In genomic region chr6:25366785-25367657, GRCh38 we compare ENCODE assay signal across 1 cellular context.
TF ChIP-seq lines count a peak whose summit lies in the region.

No MANE protein-coding gene starts in this region.

TF ChIP-seq in GM12878, 131 proteins besides CTCF, POLR2A, EP300 and RAD21 (continued from another document and continues in another):
- TF ChIP-seq, protein P1, sequence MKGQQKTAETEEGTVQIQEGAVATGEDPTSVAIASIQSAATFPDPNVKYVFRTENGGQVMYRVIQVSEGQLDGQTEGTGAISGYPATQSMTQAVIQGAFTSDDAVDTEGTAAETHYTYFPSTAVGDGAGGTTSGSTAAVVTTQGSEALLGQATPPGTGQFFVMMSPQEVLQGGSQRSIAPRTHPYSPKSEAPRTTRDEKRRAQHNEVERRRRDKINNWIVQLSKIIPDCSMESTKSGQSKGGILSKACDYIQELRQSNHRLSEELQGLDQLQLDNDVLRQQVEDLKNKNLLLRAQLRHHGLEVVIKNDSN (IDR thresholded peaks at IDR 0.05; ENCODE audit: borderline replicate concordance, extremely low read length, insufficient read depth, low read depth, low read length), result no peak
- TF ChIP-seq NFIC (IDR thresholded peaks at IDR 0.05; ENCODE audit: low read depth, low read length) (no peak), CBFB (IDR thresholded peaks at IDR 0.05; ENCODE audit: low read depth) (no peak), FOS (IDR thresholded peaks at IDR 0.05; ENCODE audit: borderline replicate concordance, extremely low read depth, insufficient read length) (no peak), ETV6 (conservative IDR thresholded peaks at IDR 0.05 in 1 of 2, IDR thresholded peaks at IDR 0.05 in 1 of 2; ENCODE audit: borderline replicate concordance in 1 of 2, low read depth in 1 of 2) (no peak), RELA (IDR thresholded peaks at IDR 0.05; ENCODE audit: borderline replicate concordance, partially characterized antibody) (no peak), NFXL1 (IDR thresholded peaks at IDR 0.05; ENCODE audit: borderline replicate concordance) (no peak), NRF1 (conservative IDR thresholded peaks at IDR 0.05; ENCODE audit: low read depth, low read length) (no peak), ZBED1 (IDR thresholded peaks at IDR 0.05; ENCODE audit: borderline replicate concordance) (no peak), E2F8 (IDR thresholded peaks at IDR 0.05; ENCODE audit: low read depth, partially characterized antibody) (no peak), MAX (IDR thresholded peaks at IDR 0.05; ENCODE audit: low read depth, low read length) (no peak; the same call in 1 of the 2 replicates), PAX8 (IDR thresholded peaks at IDR 0.05) (no peak), BRCA1 (IDR thresholded peaks at IDR 0.05; ENCODE audit: low read depth, low read length) (no peak), NR2C2 (IDR thresholded peaks at IDR 0.05; ENCODE audit: borderline replicate concordance, control insufficient read depth, insufficient read length, low read depth) (no peak), USF2 (IDR thresholded peaks at IDR 0.05; ENCODE audit: borderline replicate concordance, low read depth, low read length) (no peak), WRNIP1 (IDR thresholded peaks at IDR 0.05; ENCODE audit: borderline replicate concordance, low read depth, low read length) (no peak), ZNF384 (IDR thresholded peaks at IDR 0.05; ENCODE audit: borderline replicate concordance, low read depth, low read length) (no peak), FOXM1 (IDR thresholded peaks at IDR 0.05; ENCODE audit: low read depth, low read length) (no peak), EGR1 (IDR thresholded peaks at IDR 0.05; ENCODE audit: borderline replicate concordance in 1 of 2, low read depth in 2 of 2, low read length in 2 of 2) (no peak), ZNF592 (IDR thresholded peaks at IDR 0.05) (no peak), BCLAF1 (IDR thresholded peaks at IDR 0.05) (no peak), NBN (IDR thresholded peaks at IDR 0.05) (peak; percentile 69; the same call in 1 of the 2 replicates), CHD4 (IDR thresholded peaks at IDR 0.05) (no peak), RUNX3 (IDR thresholded peaks at IDR 0.05; ENCODE audit: low read length) (peak; percentile 59; the same call in 1 of the 2 replicates), HDAC6 (IDR thresholded peaks at IDR 0.05; ENCODE audit: unreplicated experiment) (no peak), ZZZ3 (IDR thresholded peaks at IDR 0.05; ENCODE audit: control insufficient read depth, insufficient read length, low read depth) (no peak), MXI1 (IDR thresholded peaks at IDR 0.05; ENCODE audit: low read depth, low read length) (no peak), RELB (IDR thresholded peaks at IDR 0.05; ENCODE audit: low read depth) (peak; percentile 36; the same call in 1 of the 2 replicates), MTA2 (IDR thresholded peaks at IDR 0.05; ENCODE audit: low read depth) (no peak; the same call in 1 of the 2 replicates), IKZF1 (conservative IDR thresholded peaks at IDR 0.05) (peak; percentile 63), SMAD5 (IDR thresholded peaks at IDR 0.05; ENCODE audit: low read depth) (no peak), IKZF2 (IDR thresholded peaks at IDR 0.05) (peak; percentile 34 to 45; a peak in 3 of 4 replicates)
- TF ChIP-seq, protein P2, sequence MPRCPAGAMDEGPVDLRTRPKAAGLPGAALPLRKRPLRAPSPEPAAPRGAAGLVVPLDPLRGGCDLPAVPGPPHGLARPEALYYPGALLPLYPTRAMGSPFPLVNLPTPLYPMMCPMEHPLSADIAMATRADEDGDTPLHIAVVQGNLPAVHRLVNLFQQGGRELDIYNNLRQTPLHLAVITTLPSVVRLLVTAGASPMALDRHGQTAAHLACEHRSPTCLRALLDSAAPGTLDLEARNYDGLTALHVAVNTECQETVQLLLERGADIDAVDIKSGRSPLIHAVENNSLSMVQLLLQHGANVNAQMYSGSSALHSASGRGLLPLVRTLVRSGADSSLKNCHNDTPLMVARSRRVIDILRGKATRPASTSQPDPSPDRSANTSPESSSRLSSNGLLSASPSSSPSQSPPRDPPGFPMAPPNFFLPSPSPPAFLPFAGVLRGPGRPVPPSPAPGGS (IDR thresholded peaks at IDR 0.05; ENCODE audit: borderline replicate concordance, insufficient read depth, low read depth, low read length, poor library complexity, severe bottlenecking), result no peak
- TF ChIP-seq, protein P3, sequence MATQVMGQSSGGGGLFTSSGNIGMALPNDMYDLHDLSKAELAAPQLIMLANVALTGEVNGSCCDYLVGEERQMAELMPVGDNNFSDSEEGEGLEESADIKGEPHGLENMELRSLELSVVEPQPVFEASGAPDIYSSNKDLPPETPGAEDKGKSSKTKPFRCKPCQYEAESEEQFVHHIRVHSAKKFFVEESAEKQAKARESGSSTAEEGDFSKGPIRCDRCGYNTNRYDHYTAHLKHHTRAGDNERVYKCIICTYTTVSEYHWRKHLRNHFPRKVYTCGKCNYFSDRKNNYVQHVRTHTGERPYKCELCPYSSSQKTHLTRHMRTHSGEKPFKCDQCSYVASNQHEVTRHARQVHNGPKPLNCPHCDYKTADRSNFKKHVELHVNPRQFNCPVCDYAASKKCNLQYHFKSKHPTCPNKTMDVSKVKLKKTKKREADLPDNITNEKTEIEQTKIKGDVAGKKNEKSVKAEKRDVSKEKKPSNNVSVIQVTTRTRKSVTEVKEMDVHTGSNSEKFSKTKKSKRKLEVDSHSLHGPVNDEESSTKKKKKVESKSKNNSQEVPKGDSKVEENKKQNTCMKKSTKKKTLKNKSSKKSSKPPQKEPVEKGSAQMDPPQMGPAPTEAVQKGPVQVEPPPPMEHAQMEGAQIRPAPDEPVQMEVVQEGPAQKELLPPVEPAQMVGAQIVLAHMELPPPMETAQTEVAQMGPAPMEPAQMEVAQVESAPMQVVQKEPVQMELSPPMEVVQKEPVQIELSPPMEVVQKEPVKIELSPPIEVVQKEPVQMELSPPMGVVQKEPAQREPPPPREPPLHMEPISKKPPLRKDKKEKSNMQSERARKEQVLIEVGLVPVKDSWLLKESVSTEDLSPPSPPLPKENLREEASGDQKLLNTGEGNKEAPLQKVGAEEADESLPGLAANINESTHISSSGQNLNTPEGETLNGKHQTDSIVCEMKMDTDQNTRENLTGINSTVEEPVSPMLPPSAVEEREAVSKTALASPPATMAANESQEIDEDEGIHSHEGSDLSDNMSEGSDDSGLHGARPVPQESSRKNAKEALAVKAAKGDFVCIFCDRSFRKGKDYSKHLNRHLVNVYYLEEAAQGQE (IDR thresholded peaks at IDR 0.05; ENCODE audit: low read depth, low read length), result no peak
- TF ChIP-seq, protein P4, sequence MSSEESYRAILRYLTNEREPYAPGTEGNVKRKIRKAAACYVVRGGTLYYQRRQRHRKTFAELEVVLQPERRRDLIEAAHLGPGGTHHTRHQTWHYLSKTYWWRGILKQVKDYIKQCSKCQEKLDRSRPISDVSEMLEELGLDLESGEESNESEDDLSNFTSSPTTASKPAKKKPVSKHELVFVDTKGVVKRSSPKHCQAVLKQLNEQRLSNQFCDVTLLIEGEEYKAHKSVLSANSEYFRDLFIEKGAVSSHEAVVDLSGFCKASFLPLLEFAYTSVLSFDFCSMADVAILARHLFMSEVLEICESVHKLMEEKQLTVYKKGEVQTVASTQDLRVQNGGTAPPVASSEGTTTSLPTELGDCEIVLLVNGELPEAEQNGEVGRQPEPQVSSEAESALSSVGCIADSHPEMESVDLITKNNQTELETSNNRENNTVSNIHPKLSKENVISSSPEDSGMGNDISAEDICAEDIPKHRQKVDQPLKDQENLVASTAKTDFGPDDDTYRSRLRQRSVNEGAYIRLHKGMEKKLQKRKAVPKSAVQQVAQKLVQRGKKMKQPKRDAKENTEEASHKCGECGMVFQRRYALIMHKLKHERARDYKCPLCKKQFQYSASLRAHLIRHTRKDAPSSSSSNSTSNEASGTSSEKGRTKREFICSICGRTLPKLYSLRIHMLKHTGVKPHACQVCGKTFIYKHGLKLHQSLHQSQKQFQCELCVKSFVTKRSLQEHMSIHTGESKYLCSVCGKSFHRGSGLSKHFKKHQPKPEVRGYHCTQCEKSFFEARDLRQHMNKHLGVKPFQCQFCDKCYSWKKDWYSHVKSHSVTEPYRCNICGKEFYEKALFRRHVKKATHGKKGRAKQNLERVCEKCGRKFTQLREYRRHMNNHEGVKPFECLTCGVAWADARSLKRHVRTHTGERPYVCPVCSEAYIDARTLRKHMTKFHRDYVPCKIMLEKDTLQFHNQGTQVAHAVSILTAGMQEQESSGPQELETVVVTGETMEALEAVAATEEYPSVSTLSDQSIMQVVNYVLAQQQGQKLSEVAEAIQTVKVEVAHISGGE (CRISPR knock-in tag; IDR thresholded peaks at IDR 0.05), result no peak
